Comparison of ENCODE assay signal across 8 cellular contexts in genomic region chr6:156976144-156977088, GRCh38.
DNase-seq lines count a peak whose midpoint lies in the region; ATAC-seq and TF ChIP-seq lines count a peak whose summit lies in the region.

No MANE protein-coding gene starts in this region.

- H3K4me3 Mint-ChIP-seq in CD14-positive monocyte = peak overlapping the region; percentile 71 to 79
- peak overlapping the region; percentile 82 for H3K4me3 Mint-ChIP-seq in activated naive CD8-positive, alpha-beta T cell treated with anti-CD3 and anti-CD28 coated beads, Interleukin-2, amount 10 ng/mL, durations not matched to agents 7 days and 5 days
- H3K4me3 Mint-ChIP-seq in mesothelial cell of epicardium = peak overlapping the region; percentile 22

- no peak for DNase-seq in CD14-positive monocyte (ENCODE audit: low spot score)
- DNase-seq in activated naive CD8-positive, alpha-beta T cell treated with anti-CD3 and anti-CD28 coated beads, Interleukin-2, amount 10 ng/mL, durations not matched to agents 7 days and 5 days = no peak
- DNase-seq in mesothelial cell of epicardium (ENCODE audit: low spot score in 2 of 2, unreplicated experiment in 2 of 2) = no peak
- no peak for DNase-seq in central memory CD4-positive, alpha-beta T cell
- no peak for DNase-seq in CD1c-positive myeloid dendritic cell (ENCODE audit: extremely low spot score)
- no peak for DNase-seq in activated CD8-positive, alpha-beta memory T cell treated with anti-CD3 and anti-CD28 coated beads, Interleukin-2, amount 50 U/mL, for 48 hours

- H3K27ac Mint-ChIP-seq in CD14-positive monocyte (peak overlapping the region in 5 of 7 donors; percentile 64 to 84 (median 75)), mesothelial cell of epicardium (no peak overlapping the region)
- peak overlapping the region; percentile 68 for H3K27ac Mint-ChIP-seq in activated naive CD8-positive, alpha-beta T cell treated with anti-CD3 and anti-CD28 coated beads, Interleukin-2, amount 10 ng/mL, durations not matched to agents 7 days and 5 days

- peak overlapping the region; percentile 50 for H2AFZ ChIP-seq in KMS-11 (ENCODE audit: low read depth)

- peak overlapping the region; percentile 92 for H3K27ac ChIP-seq in KMS-11

- no peaks in the 10 kb centered on the region for H4K20me1 ChIP-seq in KMS-11 (ENCODE audit: insufficient read depth)

- no peak overlapping the region for H3K4me3 ChIP-seq in KMS-11 (IDR thresholded peaks at IDR 0.05; ENCODE audit: insufficient read depth, low read depth, low read length)

- POLR2A ChIA-PET in activated naive CD8-positive, alpha-beta T cell treated with anti-CD3 and anti-CD28 coated beads, Interleukin-2, amount 10 ng/mL, durations not matched to agents 7 days and 5 days (lab: Charles Lee) = interaction anchor here (0.8 kb wide), 1 partner anchor 44 kb away, joined by 3 read pairs; no protein-coding TSS in a partner anchor

- peaks cover 41% of the 10 kb centered on the region for H3K4me1 Mint-ChIP-seq in CD14-positive monocyte
- peaks cover 28% of the 10 kb centered on the region for H3K4me1 Mint-ChIP-seq in activated naive CD8-positive, alpha-beta T cell treated with anti-CD3 and anti-CD28 coated beads, Interleukin-2, amount 10 ng/mL, durations not matched to agents 7 days and 5 days
- H3K4me1 Mint-ChIP-seq in mesothelial cell of epicardium = peaks cover 64% of the 10 kb centered on the region

- H3K36me3 Mint-ChIP-seq in CD14-positive monocyte = peaks cover 0 to 2% of the 10 kb centered on the region in 2 donors
- H3K36me3 Mint-ChIP-seq in activated naive CD8-positive, alpha-beta T cell treated with anti-CD3 and anti-CD28 coated beads, Interleukin-2, amount 10 ng/mL, durations not matched to agents 7 days and 5 days = peaks cover 5% of the 10 kb centered on the region
- H3K36me3 Mint-ChIP-seq in mesothelial cell of epicardium = no peaks in the 10 kb centered on the region

- peaks cover 85% of the 10 kb centered on the region for H3K79me2 ChIP-seq in KMS-11 (ENCODE audit: insufficient read depth, low read depth)

- no peaks in the 10 kb centered on the region for H3K27me3 ChIP-seq in KMS-11 (ENCODE audit: insufficient read depth, low read depth)

- peak; percentile 14 for ATAC-seq in activated naive CD8-positive, alpha-beta T cell treated with anti-CD3 and anti-CD28 coated beads, Interleukin-2, amount 10 ng/mL, durations not matched to agents 7 days and 5 days (ENCODE audit: low read depth)
- ATAC-seq in GM19351 (IDR thresholded peaks at IDR 0.05; ENCODE audit: unreplicated experiment) = no peak

- H3K27me3 Mint-ChIP-seq in CD14-positive monocyte (ENCODE audit: low read depth in 3 of 3) (no peaks in the 10 kb centered on the region), mesothelial cell of epicardium (ENCODE audit: low read depth) (no peaks in the 10 kb centered on the region)
- H3K27me3 Mint-ChIP-seq in activated naive CD8-positive, alpha-beta T cell treated with anti-CD3 and anti-CD28 coated beads, Interleukin-2, amount 10 ng/mL, durations not matched to agents 7 days and 5 days = no peaks in the 10 kb centered on the region

- H3K9me3 Mint-ChIP-seq in CD14-positive monocyte (peaks cover 0 to 3% (median 0%) of the 10 kb centered on the region in 7 donors), mesothelial cell of epicardium (no peaks in the 10 kb centered on the region)
- H3K9me3 Mint-ChIP-seq in activated naive CD8-positive, alpha-beta T cell treated with anti-CD3 and anti-CD28 coated beads, Interleukin-2, amount 10 ng/mL, durations not matched to agents 7 days and 5 days = no peaks in the 10 kb centered on the region

- peak overlapping the region; percentile 88 for H3K9ac ChIP-seq in KMS-11

- peaks cover 53% of the 10 kb centered on the region for H3K4me1 ChIP-seq in KMS-11 (ENCODE audit: low read depth, poor library complexity, severe bottlenecking)

- peak overlapping the region; percentile 68 for H3K4me2 ChIP-seq in KMS-11

- H3K36me3 ChIP-seq in KMS-11 (ENCODE audit: insufficient read depth) = no peaks in the 10 kb centered on the region

- intact Hi-C loops in CD14-positive monocyte (cut with micrococcal nuclease) = no loop called here

- TF ChIP-seq CTCF in CD14-positive monocyte (IDR thresholded peaks at IDR 0.05) (no peak), KMS-11 (conservative IDR thresholded peaks at IDR 0.05; ENCODE audit: low read depth, low read length) (no peak), mesothelial cell of epicardium (IDR thresholded peaks at IDR 0.05; ENCODE audit: unreplicated experiment) (no peak)

Comparison
In these comparisons a context has a peak if more than half of its experiments do, and no peak if none do; other contexts are left out.
1. H3K4me3 Mint-ChIP-seq: peak in every context shown above with its lines; median percentile 82 in activated naive CD8-positive, alpha-beta T cell treated with anti-CD3 and anti-CD28 coated beads, Interleukin-2, amount 10 ng/mL, durations not matched to agents 7 days and 5 days; 75 in CD14-positive monocyte; 22 in mesothelial cell of epicardium.